In genomic region chr6:53634184-53634631, GRCh38 we compare ENCODE assay signal across 14 cellular contexts. TPM values are rescaled to one million over a fixed set of nuclear protein-coding genes. Genes with fewer than 3 reads are reported as not detected.
DNase-seq lines count a peak whose midpoint lies in the region; ATAC-seq and TF ChIP-seq lines count a peak whose summit lies in the region.
"Had no signal": no experiment of that assay in that cellular context is flagged by ENCODE, and none has a peak within 500 bp of the region (broad histone marks: within the 10 kb centered on the region; RNA-seq: fewer than 3 reads in every experiment).

No MANE protein-coding gene starts in this region.

- no peaks in the 10 kb centered on the region for H4K20me1 ChIP-seq in neural progenitor cell (ENCODE audit: low read depth)

- no peaks in the 10 kb centered on the region for H3K79me2 ChIP-seq in neural progenitor cell (ENCODE audit: low read depth)

- H3K9me3 ChIP-seq in neural progenitor cell (ENCODE audit: low read depth): no peaks in the 10 kb centered on the region
- H3K9me3 ChIP-seq: vagina had no signal

- no peak overlapping the region for H2AFZ ChIP-seq in neural progenitor cell (replicated peaks)

- no peak overlapping the region for H3K27ac ChIP-seq in neural progenitor cell
- H3K27ac ChIP-seq: skin epidermis, vagina had no signal

- no peak overlapping the region for H3K4me2 ChIP-seq in neural progenitor cell

- H3F3A ChIP-seq in neural progenitor cell (ENCODE audit: low read depth): no peaks in the 10 kb centered on the region

- ATAC-seq in GM19455 (IDR thresholded peaks at IDR 0.05; ENCODE audit: unreplicated experiment) (peak; percentile 68), HG02970 (IDR thresholded peaks at IDR 0.05; ENCODE audit: low FRiP score, unreplicated experiment) (peak; percentile 57)
- ATAC-seq: naive thymus-derived CD8-positive, alpha-beta T cell had no signal

- peaks cover 8% of the 10 kb centered on the region for H3K4me1 ChIP-seq in neural progenitor cell

- H3K36me3 ChIP-seq in neural progenitor cell: no peaks in the 10 kb centered on the region
- H3K36me3 ChIP-seq: vagina had no signal

- TF ChIP-seq CTCF in neural progenitor cell (IDR thresholded peaks at IDR 0.05): no peak

- no peaks in the 10 kb centered on the region for H3K9me3 Mint-ChIP-seq in neural progenitor cell
- H3K9me3 Mint-ChIP-seq: naive thymus-derived CD8-positive, alpha-beta T cell had no signal

- no peak overlapping the region for H3K27ac Mint-ChIP-seq in neural progenitor cell
- H3K27ac Mint-ChIP-seq: naive thymus-derived CD8-positive, alpha-beta T cell had no signal

- H3K9ac ChIP-seq in neural progenitor cell: no peak overlapping the region

- no peak overlapping the region for H3K4me3 ChIP-seq in neural progenitor cell
- H3K4me3 ChIP-seq: skin epidermis, vagina had no signal

- H3K27me3 ChIP-seq in neural progenitor cell: no peaks in the 10 kb centered on the region
- H3K27me3 ChIP-seq: vagina had no signal

- peak; percentile 50 for DNase-seq in LoVo (ENCODE audit: low spot score)
- DNase-seq in cerebellar nuclear complex (lab: John Stamatoyannopoulos, UW): no peak
- DNase-seq in NCI-H446 (lab: John Stamatoyannopoulos, UW): no peak
- DNase-seq in neural progenitor cell (ENCODE audit: low spot score): no peak
- no peak for DNase-seq in SKM-1 (lab: John Stamatoyannopoulos, UW; ENCODE audit: unreplicated experiment)
- DNase-seq: activated CD4-positive, CD25-positive, alpha-beta regulatory T cell; activated gamma-delta T cell; caudate nucleus; naive thymus-derived CD8-positive, alpha-beta T cell; NCI-H526 treated with DMSO at 0.1 percent for 48 hours had no signal

- H3K27me3 Mint-ChIP-seq in neural progenitor cell (ENCODE audit: insufficient read depth, low read depth): no peaks in the 10 kb centered on the region

- H3K4me1 Mint-ChIP-seq in neural progenitor cell: no peaks in the 10 kb centered on the region

- H3K36me3 Mint-ChIP-seq in neural progenitor cell: no peaks in the 10 kb centered on the region
- H3K36me3 Mint-ChIP-seq: naive thymus-derived CD8-positive, alpha-beta T cell had no signal

- no peak overlapping the region for H3K4me3 Mint-ChIP-seq in neural progenitor cell

RNA-seq across cellular contexts. Expression of gene KLHL31, which starts 31.3 kb away (rescaled TPM):
- total RNA-seq in neural progenitor cell (ENCODE audit: low replicate concordance): 0.06 and 0.17 TPM in 2 replicates
